27 cellular contexts compared by ENCODE assay signal in genomic region chr3:197550489-197550888, GRCh38. TPM values are rescaled to one million over a fixed set of nuclear protein-coding genes. Genes with fewer than 3 reads are reported as not detected.
DNase-seq lines count a peak whose midpoint lies in the region; ATAC-seq, FAIRE-seq and TF ChIP-seq lines count a peak whose summit lies in the region.
"Had no signal": no experiment of that assay in that cellular context is flagged by ENCODE, and none has a peak within 500 bp of the region (broad histone marks: within the 10 kb centered on the region; RNA-seq: fewer than 3 reads in every experiment).

No MANE protein-coding gene starts in this region.

- H3K79me2 ChIP-seq in H1 (ENCODE audit: control insufficient read depth in 1 of 2, insufficient read depth in 2 of 2, low read length in 2 of 2): 0 out of 4 replicates have a peak, but pooled peaks cover 0 to 3% of the 10 kb centered on the region in 2 experiments

- peak overlapping the region; percentile 25 for H3K14ac ChIP-seq in H1 (ENCODE audit: insufficient read length)

- peak overlapping the region; percentile 16; the same call in 1 of the 2 replicates for H2BK5ac ChIP-seq in H1 (ENCODE audit: low read depth, low read length)

- no peak for TF ChIP-seq RAD21 in H1 (IDR thresholded peaks at IDR 0.05 in 1 of 2, conservative IDR thresholded peaks at IDR 0.05 in 1 of 2; ENCODE audit: low read depth in 2 of 2, low read length in 2 of 2)

- peaks cover 35% of the 10 kb centered on the region for H3K36me3 Mint-ChIP-seq in activated naive CD8-positive, alpha-beta T cell treated with anti-CD3 and anti-CD28 coated beads, Interleukin-2, amount 50 U/mL, for 24 hours (ENCODE audit: low read depth)
- H3K36me3 Mint-ChIP-seq in CD14-positive monocyte: no peaks in the 10 kb centered on the region
- peaks cover 40% of the 10 kb centered on the region for H3K36me3 Mint-ChIP-seq in activated CD4-positive, alpha-beta memory T cell treated with anti-CD3 and anti-CD28 coated beads, Interleukin-2, amount 10 ng/mL, durations not matched to agents 7 days and 5 days (ENCODE audit: low read depth)

- H3K36me3 ChIP-seq in HUES6 (ENCODE audit: control insufficient read depth, insufficient read depth, low read length) (no peaks in the 10 kb centered on the region), H1 (ENCODE audit: control insufficient read depth in 2 of 4, insufficient read depth in 4 of 4, low read length in 3 of 4) (no peaks in the 10 kb centered on the region)
- H3K36me3 ChIP-seq: ascending aorta had no signal

- H3K4me2 ChIP-seq in H1 (ENCODE audit: insufficient read depth in 1 of 2, low read depth in 2 of 2, low read length in 2 of 2): peak overlapping the region; percentile 29 to 47; a peak in 2 of 4 replicates

- H2BK15ac ChIP-seq in H1 (ENCODE audit: low read length): peak overlapping the region; percentile 20; the same call in 1 of the 2 replicates

- H3K9me3 ChIP-seq in HUES6 (ENCODE audit: control insufficient read depth, insufficient read depth, low read depth, low read length) (no peaks in the 10 kb centered on the region), H1 (ENCODE audit: insufficient read depth in 2 of 2, low read depth in 1 of 2, low read length in 1 of 2) (no peaks in the 10 kb centered on the region)
- H3K9me3 ChIP-seq: ascending aorta, transverse colon had no signal

- intact Hi-C loops in CD14-positive monocyte (cut with micrococcal nuclease): no loop called here

- POLR2A ChIA-PET in H1 (lab: Charles Lee; ENCODE audit: partially characterized antibody): interaction anchor here (0.6 to 3.6 kb wide), 2 partner anchors 9 to 24 kb away, joined by 3 to 10 read pairs; no protein-coding TSS in a partner anchor
- POLR2A ChIA-PET in activated CD4-positive, alpha-beta memory T cell treated with anti-CD3 and anti-CD28 coated beads, Interleukin-2, amount 10 ng/mL, durations not matched to agents 7 days and 5 days (lab: Charles Lee): no interaction called here

- peak overlapping the region; percentile 18; the same call in 1 of the 2 replicates for H2BK12ac ChIP-seq in H1 (ENCODE audit: low read depth, low read length)

- no peak for TF ChIP-seq POLR2A in H1 (IDR thresholded peaks at IDR 0.05; ENCODE audit: control extremely low read depth in 1 of 2, low read depth in 2 of 2, low read length in 2 of 2)

- peak overlapping the region; percentile 39 for H3K18ac ChIP-seq in H1 (ENCODE audit: extremely low read depth, low read length)

- H3K56ac ChIP-seq in H1 (replicated peaks; ENCODE audit: insufficient read length, low read depth, low read length): no peak overlapping the region

- no peak overlapping the region for H3K4ac ChIP-seq in H1 (replicated peaks; ENCODE audit: insufficient read length, low read depth, low read length)

- ATAC-seq in activated naive CD8-positive, alpha-beta T cell treated with anti-CD3 and anti-CD28 coated beads, Interleukin-2, amount 50 U/mL, for 24 hours: no peak
- no peak for ATAC-seq in HG02884 (IDR thresholded peaks at IDR 0.05; ENCODE audit: unreplicated experiment)
- ATAC-seq: naive thymus-derived CD8-positive, alpha-beta T cell had no signal

- H3K9me3 Mint-ChIP-seq in activated naive CD8-positive, alpha-beta T cell treated with anti-CD3 and anti-CD28 coated beads, Interleukin-2, amount 50 U/mL, for 24 hours: no peaks in the 10 kb centered on the region
- H3K9me3 Mint-ChIP-seq in CD14-positive monocyte: no peaks in the 10 kb centered on the region
- no peaks in the 10 kb centered on the region for H3K9me3 Mint-ChIP-seq in activated CD4-positive, alpha-beta memory T cell treated with anti-CD3 and anti-CD28 coated beads, Interleukin-2, amount 10 ng/mL, durations not matched to agents 7 days and 5 days
- H3K9me3 Mint-ChIP-seq: activated CD4-positive, alpha-beta T cell treated with anti-CD3 and anti-CD28 coated beads, Interleukin-2, amount 10 ng/mL, durations not matched to agents 7 days and 5 days; activated naive CD8-positive, alpha-beta T cell treated with anti-CD3 and anti-CD28 coated beads for 36 hours; activated T-cell treated with anti-CD3 and anti-CD28 coated beads, Interleukin-2, amount 50 U/mL, for 24 hours; naive thymus-derived CD8-positive, alpha-beta T cell had no signal

- no peak overlapping the region for H3K27ac ChIP-seq in HUES6 (ENCODE audit: low read depth, low read length)
- H3K27ac ChIP-seq in H1 (ENCODE audit: low read depth, low read length): no peak overlapping the region
- H3K27ac ChIP-seq: ascending aorta, transverse colon had no signal

- no peak for TF ChIP-seq CTCF in H1 (IDR thresholded peaks at IDR 0.05; ENCODE audit: control extremely low read depth in 1 of 3, insufficient read depth in 1 of 3, low read depth in 1 of 3, low read length in 3 of 3)
- no peak for TF ChIP-seq CTCF in CD14-positive monocyte (IDR thresholded peaks at IDR 0.05)

- peak overlapping the region; percentile 51; the same call in 1 of the 2 replicates for H2BK20ac ChIP-seq in H1 (ENCODE audit: low read length)

- no peaks in the 10 kb centered on the region for H3K27me3 Mint-ChIP-seq in activated naive CD8-positive, alpha-beta T cell treated with anti-CD3 and anti-CD28 coated beads, Interleukin-2, amount 50 U/mL, for 24 hours
- no peaks in the 10 kb centered on the region for H3K27me3 Mint-ChIP-seq in CD14-positive monocyte (ENCODE audit: low read depth in 3 of 3)
- H3K27me3 Mint-ChIP-seq in activated CD4-positive, alpha-beta memory T cell treated with anti-CD3 and anti-CD28 coated beads, Interleukin-2, amount 10 ng/mL, durations not matched to agents 7 days and 5 days: no peaks in the 10 kb centered on the region
- H3K27me3 Mint-ChIP-seq: activated CD4-positive, alpha-beta T cell treated with anti-CD3 and anti-CD28 coated beads, Interleukin-2, amount 10 ng/mL, durations not matched to agents 7 days and 5 days; activated naive CD8-positive, alpha-beta T cell treated with anti-CD3 and anti-CD28 coated beads for 36 hours; activated T-cell treated with anti-CD3 and anti-CD28 coated beads, Interleukin-2, amount 50 U/mL, for 24 hours; B cell; naive thymus-derived CD8-positive, alpha-beta T cell had no signal

- WGBS in H1 (ENCODE audit: extremely low coverage in 1 of 2, insufficient coverage in 1 of 2, insufficient read length in 1 of 2, insufficient replicate concordance in 2 of 2, low coverage in 1 of 2, low lambda C conversion rate in 2 of 2, missing lambda C conversion rate in 1 of 2), 2 experiments: 32% methylated on average over 9 of the region's 9 CpGs; no CpG with 5 or more reads in 1 of the 2 experiments

- H3K27me3 ChIP-seq in HUES6 (ENCODE audit: control insufficient read depth, insufficient read depth, low read length) (no peaks in the 10 kb centered on the region), H1 (replicated peaks in 1 of 4; ENCODE audit: control insufficient read depth in 3 of 4, extremely low read depth in 1 of 4, insufficient read depth in 3 of 4, low read length in 3 of 4) (no peaks in the 10 kb centered on the region)
- H3K27me3 ChIP-seq: ascending aorta, transverse colon had no signal

- peak; percentile 16 for DNase-seq in COR-L47 (lab: John Stamatoyannopoulos, UW)
- no peak for DNase-seq in H1 (ENCODE audit: low read depth in 1 of 2, low spot score in 2 of 2)
- peak; percentile 73 for DNase-seq in left kidney (ENCODE audit: low read depth, low spot score)
- no peak for DNase-seq in activated naive CD8-positive, alpha-beta T cell treated with anti-CD3 and anti-CD28 coated beads, Interleukin-2, amount 50 U/mL, for 24 hours
- DNase-seq in CD14-positive monocyte (ENCODE audit: low spot score): no peak
- DNase-seq in activated CD4-positive, alpha-beta memory T cell treated with anti-CD3 and anti-CD28 coated beads, Interleukin-2, amount 10 ng/mL, durations not matched to agents 7 days and 5 days: no peak
- DNase-seq: activated CD4-positive, alpha-beta T cell treated with anti-CD3 and anti-CD28 coated beads, Interleukin-2, amount 10 ng/mL, durations not matched to agents 7 days and 5 days; activated gamma-delta T cell; activated naive CD8-positive, alpha-beta T cell treated with anti-CD3 and anti-CD28 coated beads for 36 hours; activated T-cell treated with anti-CD3 and anti-CD28 coated beads, Interleukin-2, amount 50 U/mL, for 24 hours; DMS153; hypothalamus; islet precursor cell; KG1; naive thymus-derived CD8-positive, alpha-beta T cell; NCI-H2029 treated with DMSO at 0.1 percent for 48 hours; NCI-H774; stimulated activated CD4-positive, alpha-beta T cell treated with anti-CD3 and anti-CD28 coated beads, Interleukin-15, amount 100 ng/mL, for 24 hours; stimulated activated CD4-positive, alpha-beta T cell treated with anti-CD3 and anti-CD28 coated beads, Interleukin-4, amount 100 ng/mL, for 4 hours; T-helper 9 cell; transverse colon had no signal

- H3K4me1 ChIP-seq in HUES6 (ENCODE audit: control insufficient read depth, insufficient read depth, low read length) (peaks cover 42% of the 10 kb centered on the region), H1 (replicated peaks in 1 of 4; ENCODE audit: control insufficient read depth in 3 of 4, insufficient read depth in 4 of 4, low read length in 3 of 4) (peaks cover 10 to 25% (median 18%) of the 10 kb centered on the region in 4 experiments)

- H3K9ac ChIP-seq in HUES6 (ENCODE audit: low read length) (peak overlapping the region; percentile 21), H1 (replicated peaks in 1 of 4; ENCODE audit: extremely low read depth in 1 of 4, low read depth in 3 of 4, low read length in 3 of 4) (no peak overlapping the region)

- no peak for FAIRE-seq in H1 (lab: Jason Lieb, UNC)
- FAIRE-seq: colon, GM12892 had no signal

- H3K79me1 ChIP-seq in H1 (ENCODE audit: low read depth, low read length): no peaks in the 10 kb centered on the region; the same call in 1 of the 2 replicates

- H2BK120ac ChIP-seq in H1 (replicated peaks; ENCODE audit: low read depth, low read length): peak overlapping the region; percentile 39

- CTCF ChIA-PET in H1 (lab: Charles Lee; ENCODE audit: partially characterized antibody): interaction anchor here (0.6 to 2.2 kb wide), 5 partner anchors 8 to 61 kb away, joined by 3 to 12 read pairs (median 5); no protein-coding TSS in a partner anchor
- CTCF ChIA-PET in activated CD4-positive, alpha-beta memory T cell treated with anti-CD3 and anti-CD28 coated beads, Interleukin-2, amount 10 ng/mL, durations not matched to agents 7 days and 5 days (lab: Charles Lee): interaction anchor here (0.6 kb wide), 1 partner anchor 65 kb away, joined by 3 read pairs; no protein-coding TSS in a partner anchor

- H3K4me3 ChIP-seq in HUES6 (ENCODE audit: low read depth, low read length): no peak overlapping the region
- peak overlapping the region in 1 of 4 experiments; percentile 13; a peak in 1 of 8 replicates for H3K4me3 ChIP-seq in H1 (ENCODE audit: extremely low read depth in 1 of 4, insufficient read depth in 2 of 4, low read depth in 3 of 4, low read length in 4 of 4)
- H3K4me3 ChIP-seq: ascending aorta, transverse colon had no signal

- no peak overlapping the region for H3K4me3 Mint-ChIP-seq in activated naive CD8-positive, alpha-beta T cell treated with anti-CD3 and anti-CD28 coated beads, Interleukin-2, amount 50 U/mL, for 24 hours
- H3K4me3 Mint-ChIP-seq in CD14-positive monocyte: no peak overlapping the region
- H3K4me3 Mint-ChIP-seq in activated CD4-positive, alpha-beta memory T cell treated with anti-CD3 and anti-CD28 coated beads, Interleukin-2, amount 10 ng/mL, durations not matched to agents 7 days and 5 days: no peak overlapping the region
- H3K4me3 Mint-ChIP-seq: activated CD4-positive, alpha-beta T cell treated with anti-CD3 and anti-CD28 coated beads, Interleukin-2, amount 10 ng/mL, durations not matched to agents 7 days and 5 days; activated naive CD8-positive, alpha-beta T cell treated with anti-CD3 and anti-CD28 coated beads for 36 hours; activated T-cell treated with anti-CD3 and anti-CD28 coated beads, Interleukin-2, amount 50 U/mL, for 24 hours; B cell; naive thymus-derived CD8-positive, alpha-beta T cell had no signal

- peaks cover 14% of the 10 kb centered on the region for H3K4me1 Mint-ChIP-seq in activated naive CD8-positive, alpha-beta T cell treated with anti-CD3 and anti-CD28 coated beads, Interleukin-2, amount 50 U/mL, for 24 hours
- peaks cover 36% of the 10 kb centered on the region for H3K4me1 Mint-ChIP-seq in CD14-positive monocyte
- peaks cover 21% of the 10 kb centered on the region for H3K4me1 Mint-ChIP-seq in activated CD4-positive, alpha-beta memory T cell treated with anti-CD3 and anti-CD28 coated beads, Interleukin-2, amount 10 ng/mL, durations not matched to agents 7 days and 5 days

- H2AK5ac ChIP-seq in H1 (ENCODE audit: low read depth, low read length): no peak overlapping the region

- no peak overlapping the region for H3K23ac ChIP-seq in H1 (ENCODE audit: insufficient read length)

- H4K8ac ChIP-seq in H1 (ENCODE audit: extremely low read depth, insufficient read depth, low read length): peak overlapping the region; percentile 60; the same call in 1 of the 2 replicates

- peak overlapping the region; percentile 86 for H4K91ac ChIP-seq in H1 (replicated peaks; ENCODE audit: insufficient read length, low read length)

- no peak for TF ChIP-seq EP300 in H1 (IDR thresholded peaks at IDR 0.05; ENCODE audit: borderline replicate concordance in 1 of 2, low read depth in 2 of 2, low read length in 2 of 2)

- peaks cover 4% of the 10 kb centered on the region; the same call in 1 of the 2 replicates for H3K23me2 ChIP-seq in H1 (ENCODE audit: low read depth, low read length)

- H4K5ac ChIP-seq in H1 (ENCODE audit: insufficient read length, low read depth, low read length): peak overlapping the region; percentile 46

- no peak overlapping the region for H3K27ac Mint-ChIP-seq in activated naive CD8-positive, alpha-beta T cell treated with anti-CD3 and anti-CD28 coated beads, Interleukin-2, amount 50 U/mL, for 24 hours
- H3K27ac Mint-ChIP-seq in CD14-positive monocyte: peak overlapping the region in 1 of 7 donors; percentile 30
- no peak overlapping the region for H3K27ac Mint-ChIP-seq in activated CD4-positive, alpha-beta memory T cell treated with anti-CD3 and anti-CD28 coated beads, Interleukin-2, amount 10 ng/mL, durations not matched to agents 7 days and 5 days
- H3K27ac Mint-ChIP-seq: activated CD4-positive, alpha-beta T cell treated with anti-CD3 and anti-CD28 coated beads, Interleukin-2, amount 10 ng/mL, durations not matched to agents 7 days and 5 days; activated naive CD8-positive, alpha-beta T cell treated with anti-CD3 and anti-CD28 coated beads for 36 hours; activated T-cell treated with anti-CD3 and anti-CD28 coated beads, Interleukin-2, amount 50 U/mL, for 24 hours; B cell; naive thymus-derived CD8-positive, alpha-beta T cell had no signal

- no peak overlapping the region for H2AFZ ChIP-seq in H1 (ENCODE audit: low read length)

- H4K20me1 ChIP-seq in H1 (replicated peaks in 1 of 2; ENCODE audit: control insufficient read depth in 1 of 2, insufficient read depth in 2 of 2, low read length in 2 of 2): no peaks in the 10 kb centered on the region

RNA-seq across cellular contexts. Expression of gene BDH1, which starts 5.3 kb away (rescaled TPM):
- total RNA-seq in H1 (2021; fragmentation: NEBNext Ultra II Directional; extraction: Animal tissue kit (Norgen Biotek cat#: 25700)): 24.0 and 27.2 TPM in 2 replicates
- 27.7 and 28.1 TPM in 2 replicates for polyA plus RNA-seq in H1 (2011; rRNA removed)
- polyA plus RNA-seq in H1 (2011; cell fraction: cytosol; rRNA removed): 35.9 TPM
- 45.8 TPM for polyA plus RNA-seq in H1 (2011; cell fraction: nucleus; rRNA removed)
- polyA plus RNA-seq in H1 (2012, experiment 1 of 2): 21.0 to 34.8 TPM (median 31.0 TPM) in 4 replicates
- polyA plus RNA-seq in H1 (2012, experiment 2 of 2): 18.8 TPM
- polyA plus RNA-seq in H1 (2013, experiment 1 of 2): 16.2 TPM
- polyA plus RNA-seq in H1 (2013, experiment 2 of 2): 14.6 TPM
- polyA minus RNA-seq in H1 (2011; rRNA and poly(A)+ RNA removed): 28.8 and 37.6 TPM in 2 replicates
- 12.6 TPM for polyA minus RNA-seq in H1 (2011; cell fraction: cytosol; rRNA and poly(A)+ RNA removed)
- polyA minus RNA-seq in H1 (2011; cell fraction: nucleus; rRNA and poly(A)+ RNA removed): 26.3 TPM
- polyA plus RNA-seq in CD14-positive monocyte: 1 to 10 TPM; 2.8 to 5.3 TPM
- total RNA-seq in activated CD4-positive, alpha-beta memory T cell treated with anti-CD3 and anti-CD28 coated beads, Interleukin-2, amount 10 ng/mL, durations not matched to agents 7 days and 5 days: 10 to 100 TPM; 54.2 to 55.8 TPM
- total RNA-seq: ascending aorta had no signal

Comparison
In these comparisons a context has a peak if more than half of its experiments do, and no peak if none do; other contexts are left out.
1. DNase-seq: peak in COR-L47 (single experiment) and left kidney (single experiment); none in H1 (0 of 2), activated naive CD8-positive, alpha-beta T cell treated with anti-CD3 and anti-CD28 coated beads, Interleukin-2, amount 50 U/mL, for 24 hours (single experiment), CD14-positive monocyte (single experiment) and activated CD4-positive, alpha-beta memory T cell treated with anti-CD3 and anti-CD28 coated beads, Interleukin-2, amount 10 ng/mL, durations not matched to agents 7 days and 5 days (single experiment).